Comparison of ENCODE assay signal across 9 cellular contexts in genomic region chr9:98523231-98523901, GRCh38.
DNase-seq lines count a peak whose midpoint lies in the region; ATAC-seq, FAIRE-seq and TF ChIP-seq lines count a peak whose summit lies in the region.
"Had no signal": no experiment of that assay in that cellular context is flagged by ENCODE, and none has a peak within 500 bp of the region (broad histone marks: within the 10 kb centered on the region; RNA-seq: fewer than 3 reads in every experiment).

No MANE protein-coding gene starts in this region.

- no peaks in the 10 kb centered on the region for H3K9me2 ChIP-seq in Karpas-422 (replicated peaks; ENCODE audit: insufficient read depth, low read length)

- H3K27ac Mint-ChIP-seq in endodermal cell: no peak overlapping the region

- TF ChIP-seq CTCF in NB4 (IDR thresholded peaks at IDR 0.05; ENCODE audit: low read depth, low read length): peak; percentile 9
- peak; percentile 78 for TF ChIP-seq CTCF in endodermal cell (conservative IDR thresholded peaks at IDR 0.05)
- peak; percentile 71 for TF ChIP-seq CTCF in osteoblast (IDR thresholded peaks at IDR 0.05; ENCODE audit: extremely low read depth, low read depth, low read length)
- no peak for TF ChIP-seq CTCF in kidney (IDR thresholded peaks at IDR 0.05; ENCODE audit: borderline replicate concordance, extremely low read depth, insufficient read depth)

- no peak for ATAC-seq in GM19455 (IDR thresholded peaks at IDR 0.05; ENCODE audit: unreplicated experiment)
- no peak for ATAC-seq in right cardiac atrium

- H4K20me1 ChIP-seq in osteoblast (ENCODE audit: insufficient read depth, low read length) (no peaks in the 10 kb centered on the region), Karpas-422 (ENCODE audit: insufficient read depth, low read depth, low read length) (no peaks in the 10 kb centered on the region)

- H3K4me1 Mint-ChIP-seq in endodermal cell: no peaks in the 10 kb centered on the region

- no peak overlapping the region for H3K9ac ChIP-seq in endodermal cell (ENCODE audit: extremely low read depth, low read length, poor library complexity, severe bottlenecking)
- no peak overlapping the region for H3K9ac ChIP-seq in Karpas-422 (ENCODE audit: low read length)
- no peak overlapping the region for H3K9ac ChIP-seq in kidney (ENCODE audit: low read length in 2 of 2)

- WGBS in endodermal cell (ENCODE audit: insufficient coverage in 1 of 2, insufficient read length in 1 of 2), 2 experiments: 63 to 64% methylated on average over 4 to 5 of the region's 5 CpGs
- WGBS in right cardiac atrium: 43% methylated on average over 5 of the region's 5 CpGs

- H3K9me3 Mint-ChIP-seq in endodermal cell: no peaks in the 10 kb centered on the region

- H3K4me1 ChIP-seq in endodermal cell (ENCODE audit: control insufficient read depth, insufficient read depth, low read length) (no peaks in the 10 kb centered on the region), osteoblast (ENCODE audit: insufficient read depth, low read length) (peaks cover 16% of the 10 kb centered on the region), Karpas-422 (ENCODE audit: low read length) (no peaks in the 10 kb centered on the region), kidney (ENCODE audit: control insufficient read depth in 1 of 2, insufficient read depth in 1 of 2, low read depth in 1 of 2, low read length in 2 of 2) (no peaks in the 10 kb centered on the region), right cardiac atrium (ENCODE audit: control insufficient read depth, insufficient read depth, low read length) (no peaks in the 10 kb centered on the region)

- H3K79me2 ChIP-seq in osteoblast (ENCODE audit: insufficient read depth, low read length) (no peaks in the 10 kb centered on the region), Karpas-422 (ENCODE audit: low read length) (no peaks in the 10 kb centered on the region)

- H3K27me3 ChIP-seq in endodermal cell (ENCODE audit: control insufficient read depth, insufficient read depth, low read length, poor library complexity, severe bottlenecking) (no peaks in the 10 kb centered on the region), osteoblast (ENCODE audit: insufficient read depth, low read length) (peaks cover 1% of the 10 kb centered on the region), Karpas-422 (ENCODE audit: low read length) (no peaks in the 10 kb centered on the region; the same call in 1 of the 2 replicates), right cardiac atrium (ENCODE audit: control insufficient read depth, insufficient read depth) (no peaks in the 10 kb centered on the region)

- no peaks in the 10 kb centered on the region for H3K36me3 Mint-ChIP-seq in endodermal cell (ENCODE audit: low read depth)

- peaks cover 2% of the 10 kb centered on the region for H3K27me3 Mint-ChIP-seq in endodermal cell (ENCODE audit: insufficient read depth)

- no peaks in the 10 kb centered on the region for H3K36me3 ChIP-seq in endodermal cell (ENCODE audit: control insufficient read depth, insufficient read depth, low read length)
- H3K36me3 ChIP-seq in osteoblast (ENCODE audit: insufficient read depth, low read length): no peaks in the 10 kb centered on the region
- no peaks in the 10 kb centered on the region for H3K36me3 ChIP-seq in Karpas-422 (ENCODE audit: insufficient read depth, low read length)
- no peaks in the 10 kb centered on the region for H3K36me3 ChIP-seq in kidney (ENCODE audit: control insufficient read depth in 1 of 2, insufficient read depth in 2 of 2, low read length in 2 of 2)

- H3K27ac ChIP-seq in endodermal cell (ENCODE audit: low read depth, low read length) (no peak overlapping the region), osteoblast (ENCODE audit: low read depth, low read length) (no peak overlapping the region), Karpas-422 (ENCODE audit: low read length) (no peak overlapping the region), kidney (ENCODE audit: low read depth in 2 of 2, low read length in 2 of 2) (no peak overlapping the region), right cardiac atrium (ENCODE audit: low read length) (no peak overlapping the region)

- no peak for TF ChIP-seq POLR2A in NB4 (IDR thresholded peaks at IDR 0.05; ENCODE audit: extremely low read depth, insufficient read length)

- H3K9me3 ChIP-seq in endodermal cell (ENCODE audit: control insufficient read depth, low read length) (no peaks in the 10 kb centered on the region), osteoblast (ENCODE audit: low read depth, low read length) (no peaks in the 10 kb centered on the region), Karpas-422 (ENCODE audit: low read length) (no peaks in the 10 kb centered on the region), kidney (ENCODE audit: control insufficient read depth in 1 of 2, low read length in 2 of 2) (peaks cover 0 to 4% of the 10 kb centered on the region in 2 donors), right cardiac atrium (ENCODE audit: control insufficient read depth, low read length) (peaks cover 2% of the 10 kb centered on the region)

- DNase-seq in ELF-1 (ENCODE audit: low read depth, low spot score): peak; percentile 50
- DNase-seq in NB4 (ENCODE audit: low read depth): no peak
- DNase-seq in endodermal cell: peak; percentile 65
- peak; percentile 27 for DNase-seq in osteoblast (ENCODE audit: insufficient read length, low spot score, missing footprints)
- DNase-seq in Karpas-422: no peak
- DNase-seq in kidney: no peak
- DNase-seq in right cardiac atrium: no peak
- DNase-seq: activated CD4-positive, alpha-beta T cell treated with anti-CD3 and anti-CD28 coated beads, Interleukin-2, amount 50 U/mL, for 48 hours had no signal

- H2AFZ ChIP-seq in osteoblast (ENCODE audit: low read length) (peak overlapping the region; percentile 64), Karpas-422 (ENCODE audit: low read length) (no peak overlapping the region)

- intact Hi-C loops in kidney (cut with DNase I): no loop called here
- intact Hi-C loops in right cardiac atrium (cut with DNase I): no loop called here

- H3K4me3 Mint-ChIP-seq in endodermal cell: no peak overlapping the region

- no peak for FAIRE-seq in kidney (lab: Jason Lieb, UNC)

- H3K4me2 ChIP-seq in osteoblast (ENCODE audit: insufficient read depth, low read length) (peak overlapping the region; percentile 58), Karpas-422 (ENCODE audit: low read depth, low read length, poor library complexity, severe bottlenecking) (no peak overlapping the region)

- H3K4me3 ChIP-seq in NB4 (ENCODE audit: low read depth, low read length): no peak overlapping the region
- H3K4me3 ChIP-seq in endodermal cell (ENCODE audit: low read length): no peak overlapping the region
- H3K4me3 ChIP-seq in osteoblast (ENCODE audit: insufficient read depth, low read length): peak overlapping the region; percentile 41
- no peak overlapping the region for H3K4me3 ChIP-seq in Karpas-422 (ENCODE audit: low read length)
- H3K4me3 ChIP-seq in kidney (ENCODE audit: low read length in 2 of 2): no peak overlapping the region
- H3K4me3 ChIP-seq in right cardiac atrium (ENCODE audit: low read length): no peak overlapping the region

Comparison
In these comparisons a context has a peak if more than half of its experiments do, and no peak if none do; other contexts are left out.
1. DNase-seq: peak in ELF-1 (single experiment), endodermal cell (single experiment) and osteoblast (single experiment); none in NB4 (single experiment), Karpas-422 (single experiment), kidney (single experiment) and right cardiac atrium (0 of 3).